14 cellular contexts compared by ENCODE assay signal in the genomic region with DNA sequence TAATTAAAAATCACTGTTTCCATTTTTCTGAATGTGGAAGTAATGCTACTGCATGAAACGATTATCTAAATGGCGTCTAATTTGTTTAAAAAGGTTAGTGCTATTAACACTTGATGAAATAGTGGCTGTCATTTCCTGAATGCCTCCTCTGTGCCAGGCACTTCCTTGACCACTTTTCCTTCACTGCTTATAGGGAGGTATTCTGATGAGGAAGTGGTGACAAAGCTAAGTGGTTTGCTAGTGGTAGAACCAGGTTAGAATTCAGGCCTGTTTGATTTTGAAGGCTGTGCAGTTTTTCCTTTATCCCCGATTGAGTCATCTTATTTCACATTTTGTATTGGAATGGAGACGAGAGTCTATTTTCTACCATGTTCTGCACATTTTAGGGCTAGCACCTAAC.
"Had no signal": no experiment of that assay in that cellular context is flagged by ENCODE, and none has a peak within 500 bp of the region (broad histone marks: within the 10 kb centered on the region; RNA-seq: fewer than 3 reads in every experiment).

No MANE protein-coding gene starts in this region.

- H3K27ac Mint-ChIP-seq: activated naive CD4-positive, alpha-beta T cell treated with anti-CD3 and anti-CD28 coated beads, Interleukin-2, amount 50 U/mL, for 72 hours; stimulated activated naive CD8-positive, alpha-beta T cell treated with anti-CD3 and anti-CD28 coated beads, Interleukin-15, Interleukin-2, amounts not matched to agents 100 ng/mL and 50 ng/mL, for 24 hours; type B pancreatic cell had no signal

- H3K9me3 ChIP-seq: psoas muscle had no signal

- H3K9me3 Mint-ChIP-seq: activated naive CD4-positive, alpha-beta T cell treated with anti-CD3 and anti-CD28 coated beads, Interleukin-2, amount 50 U/mL, for 72 hours; stimulated activated naive CD8-positive, alpha-beta T cell treated with anti-CD3 and anti-CD28 coated beads, Interleukin-15, Interleukin-2, amounts not matched to agents 100 ng/mL and 50 ng/mL, for 24 hours; type B pancreatic cell had no signal

- ATAC-seq: activated CD8-positive, alpha-beta T cell treated with anti-CD3 and anti-CD28 coated beads, Interleukin-2, amount 10 ng/mL, durations not matched to agents 7 days and 5 days; activated naive CD4-positive, alpha-beta T cell treated with anti-CD3 and anti-CD28 coated beads, Interleukin-2, amount 50 U/mL, for 72 hours; psoas muscle; sciatic nerve had no signal

- H3K27ac ChIP-seq: esophagus muscularis mucosa, psoas muscle had no signal

- H3K4me3 Mint-ChIP-seq: activated CD8-positive, alpha-beta T cell treated with anti-CD3 and anti-CD28 coated beads, Interleukin-2, amount 10 ng/mL, durations not matched to agents 7 days and 5 days; stimulated activated naive CD8-positive, alpha-beta T cell treated with anti-CD3 and anti-CD28 coated beads, Interleukin-15, Interleukin-2, amounts not matched to agents 100 ng/mL and 50 ng/mL, for 24 hours; type B pancreatic cell had no signal

- DNase-seq: activated CD4-positive, alpha-beta T cell treated with anti-CD3 and anti-CD28 coated beads for 4 hours; activated CD8-positive, alpha-beta memory T cell treated with anti-CD3 and anti-CD28 coated beads, Interleukin-2, amount 50 U/mL, for 4 hours; activated CD8-positive, alpha-beta T cell treated with anti-CD3 and anti-CD28 coated beads, Interleukin-2, amount 10 ng/mL, durations not matched to agents 7 days and 5 days; activated effector memory CD4-positive, alpha-beta T cell treated with anti-CD3 and anti-CD28 coated beads, Interleukin-2, amount 50 U/mL, for 16 hours; activated T-cell treated with anti-CD3 and anti-CD28 coated beads, Interleukin-2, amount 50 U/mL, for 48 hours; glutamatergic neuron; hypothalamus; psoas muscle had no signal

- H3K4me1 ChIP-seq: esophagus muscularis mucosa, psoas muscle had no signal

- H3K27me3 ChIP-seq: esophagus muscularis mucosa had no signal

- FAIRE-seq: endometrium had no signal

- H3K4me3 ChIP-seq: esophagus muscularis mucosa, psoas muscle had no signal

- H3K27me3 Mint-ChIP-seq: stimulated activated naive CD8-positive, alpha-beta T cell treated with anti-CD3 and anti-CD28 coated beads, Interleukin-15, Interleukin-2, amounts not matched to agents 100 ng/mL and 50 ng/mL, for 24 hours; type B pancreatic cell had no signal
